ENCODE assay signal across 20 cellular contexts in genomic region chr6:159434410-159434809, GRCh38.
"Had no signal": no experiment of that assay in that cellular context is flagged by ENCODE, and none has a peak within 500 bp of the region (broad histone marks: within the 10 kb centered on the region; RNA-seq: fewer than 3 reads in every experiment).

No MANE protein-coding gene starts in this region.

- H3K9ac ChIP-seq: KMS-11, SK-N-SH had no signal

- ATAC-seq: K562 had no signal

- H3K4me2 ChIP-seq: KMS-11, SK-N-SH had no signal

- H3K36me3 ChIP-seq: SJSA1 had no signal

- DNase-seq: Kasumi-1, MM.1S, NCI-H1092 treated with DMSO at 0.1 percent for 48 hours, NCI-H1436, NCI-H187 treated with DMSO at 0.1 percent for 48 hours, NCI-H2029 treated with DMSO at 0.1 percent for 48 hours, NCI-H226, NCI-H446, NCI-H510A, NCI-H524 treated with DMSO at 0.1 percent for 48 hours, NCI-H69, NCI-H774, Right ventricle myocardium superior, RPMI8226, SIG-M5, SK-N-SH had no signal

- H3K27me3 ChIP-seq: SJSA1 had no signal

- H3K9me3 ChIP-seq: SK-N-SH had no signal

- H3K4me3 ChIP-seq: K562, SJSA1 had no signal

- H3K27ac ChIP-seq: HL-60, KMS-11, SJSA1 had no signal
